ENCODE assay signal across 1 cellular context in genomic region chr21:45634511-45635183, GRCh38.
TF ChIP-seq lines count a peak whose summit lies in the region.

No MANE protein-coding gene starts in this region.

TF ChIP-seq in IMR-90, 13 proteins besides CTCF, POLR2A, EP300 and RAD21 (continued from another document):
- TF ChIP-seq FOS (IDR thresholded peaks at IDR 0.05; ENCODE audit: low read depth, low read length) = 0 out of 2 replicates have a peak, but pooled peaks have one; percentile 16
